33 cellular contexts compared by ENCODE assay signal in the genomic region with DNA sequence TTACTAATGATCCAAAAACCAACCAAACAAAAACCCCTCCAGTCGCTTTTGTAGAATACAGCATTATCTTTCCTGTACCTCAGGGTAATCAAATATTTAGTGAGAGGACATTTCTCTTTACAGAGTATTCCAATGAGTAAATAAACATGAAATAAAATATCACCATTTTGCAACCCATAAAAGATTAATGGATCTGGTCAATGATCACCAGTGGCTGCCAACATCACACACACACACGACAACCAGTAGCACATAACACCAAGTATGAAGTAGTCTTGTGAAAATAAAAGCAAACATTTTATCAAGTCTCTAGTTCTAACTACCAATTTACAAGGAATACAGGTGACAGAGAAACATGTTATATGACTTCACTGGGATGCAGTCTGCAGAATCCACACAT.
"Had no signal": no experiment of that assay in that cellular context is flagged by ENCODE, and none has a peak within 500 bp of the region (broad histone marks: within the 10 kb centered on the region; RNA-seq: fewer than 3 reads in every experiment).

No MANE protein-coding gene starts in this region.

- DNase-seq: activated CD4-positive, alpha-beta T cell treated with anti-CD3 and anti-CD28 coated beads for 1 hour; activated CD4-positive, alpha-beta T cell treated with anti-CD3 and anti-CD28 coated beads for 48 hours; activated CD4-positive, CD25-positive, alpha-beta regulatory T cell; activated CD8-positive, alpha-beta T cell treated with anti-CD3 and anti-CD28 coated beads for 36 hours; activated effector memory CD4-positive, alpha-beta T cell treated with anti-CD3 and anti-CD28 coated beads, Interleukin-2, amount 50 U/mL, for 16 hours; activated naive CD4-positive, alpha-beta T cell; activated naive CD4-positive, alpha-beta T cell treated with anti-CD3 and anti-CD28 coated beads, Interleukin-2, amount 50 U/mL, for 16 hours; activated naive CD8-positive, alpha-beta T cell treated with anti-CD3 and anti-CD28 coated beads for 36 hours; activated T-cell treated with anti-CD3 and anti-CD28 coated beads, Interleukin-2, amount 50 U/mL, for 1 hour; activated T-cell treated with anti-CD3 and anti-CD28 coated beads, Interleukin-2, amount 50 U/mL, for 72 hours; amniotic stem cell; aorta; brain microvascular endothelial cell; central memory CD4-positive, alpha-beta T cell; Kasumi-1; KG1; MM.1S; MV-4-11; NCI-H1105; NCI-H1417 treated with DMSO at 0.1 percent for 48 hours; NCI-H187 treated with DMSO at 0.1 percent for 48 hours; NCI-H2107; NCI-H2171; NCI-H510A; NCI-H82; SIG-M5; SW 1271; T-helper 1 cell; T-helper 2 cell; T-helper 9 cell; WERI-Rb-1 had no signal

- H3K27ac ChIP-seq: brain microvascular endothelial cell, WERI-Rb-1 had no signal

- ATAC-seq: activated CD8-positive, alpha-beta T cell treated with anti-CD3 and anti-CD28 coated beads for 36 hours; activated T-cell treated with anti-CD3 and anti-CD28 coated beads, Interleukin-2, amount 50 U/mL, for 72 hours; activated T-helper 17 cell treated with anti-CD3 and anti-CD28 coated beads, Interleukin-2, amount 50 U/mL, for 72 hours; SK-N-SH treated with all-trans-retinoic acid at 6 μM for 48 hours had no signal
